Comparison of ENCODE assay signal across 17 cellular contexts in genomic region chr16:58421529-58421928, GRCh38. TPM values are rescaled to one million over a fixed set of nuclear protein-coding genes. Genes with fewer than 3 reads are reported as not detected.
DNase-seq lines count a peak whose midpoint lies in the region; ATAC-seq and TF ChIP-seq lines count a peak whose summit lies in the region.
"Had no signal": no experiment of that assay in that cellular context is flagged by ENCODE, and none has a peak within 500 bp of the region (broad histone marks: within the 10 kb centered on the region; RNA-seq: fewer than 3 reads in every experiment).

No MANE protein-coding gene starts in this region.

- peaks cover 22% of the 10 kb centered on the region for H3K4me1 ChIP-seq in BE2C
- H3K4me1 ChIP-seq in IMR-90 (ENCODE audit: control insufficient read depth, insufficient read depth, low read length): peaks cover 2% of the 10 kb centered on the region; the same call in 1 of the 2 replicates
- H3K4me1 ChIP-seq in right cardiac atrium (ENCODE audit: control insufficient read depth, insufficient read depth, low read length): no peaks in the 10 kb centered on the region
- H3K4me1 ChIP-seq: prostate gland had no signal

- H3K18ac ChIP-seq in IMR-90 (ENCODE audit: low read depth, low read length): no peak overlapping the region

- no TSS peak for BruUV-seq in IMR-90 (replicated peaks; lab: Mats Ljungman, UMichigan)

- H3K4ac ChIP-seq in IMR-90 (ENCODE audit: low read depth, low read length): no peak overlapping the region

- CTCF ChIA-PET in IMR-90 (lab: Yijun Ruan, JAX): no interaction called here

- no peak overlapping the region for H2AFZ ChIP-seq in IMR-90 (replicated peaks; ENCODE audit: low read length, poor library complexity)

- no peak overlapping the region for H2AK5ac ChIP-seq in IMR-90 (ENCODE audit: low read depth, low read length)

- H3K9me3 ChIP-seq in BE2C (no peaks in the 10 kb centered on the region), IMR-90 (ENCODE audit: control insufficient read depth, insufficient read depth, low read length) (no peaks in the 10 kb centered on the region), right cardiac atrium (ENCODE audit: control insufficient read depth, low read length) (no peaks in the 10 kb centered on the region)
- H3K9me3 ChIP-seq: mucosa of descending colon, prostate gland, SK-N-SH had no signal

- no peak overlapping the region for H4K91ac ChIP-seq in IMR-90 (ENCODE audit: insufficient read depth, low read depth, low read length)

- no peak overlapping the region for H3K23ac ChIP-seq in IMR-90 (ENCODE audit: low read depth, low read length)

- no peaks in the 10 kb centered on the region for H3K27me3 ChIP-seq in BE2C
- H3K27me3 ChIP-seq in IMR-90 (ENCODE audit: control insufficient read depth, insufficient read depth, low read length): peaks cover 5% of the 10 kb centered on the region; the same call in 1 of the 2 replicates
- H3K27me3 ChIP-seq in right cardiac atrium (ENCODE audit: control insufficient read depth, insufficient read depth): no peaks in the 10 kb centered on the region

- no peaks in the 10 kb centered on the region for H3K36me3 ChIP-seq in BE2C
- H3K36me3 ChIP-seq in IMR-90 (ENCODE audit: control insufficient read depth, insufficient read depth, low read length): no peaks in the 10 kb centered on the region
- H3K36me3 ChIP-seq: prostate gland had no signal

- H2AK9ac ChIP-seq in IMR-90 (replicated peaks; ENCODE audit: low read depth, low read length, poor library complexity): no peak overlapping the region

- H3K4me2 ChIP-seq in IMR-90 (ENCODE audit: low read depth, low read length): no peak overlapping the region
- H3K4me2 ChIP-seq: SK-N-SH had no signal

- H4K20me1 ChIP-seq in IMR-90 (ENCODE audit: insufficient read depth, low read length): no peaks in the 10 kb centered on the region

- POLR2A ChIA-PET in IMR-90 (lab: Charles Lee; ENCODE audit: unreplicated experiment): no interaction called here

- no peak for TF ChIP-seq POLR2A in IMR-90 (IDR thresholded peaks at IDR 0.05; ENCODE audit: low read depth, low read length)

- peak; percentile 37 for DNase-seq in BE2C
- peak; percentile 37 for DNase-seq in IMR-90
- peak; percentile 26 for DNase-seq in astrocyte of the spinal cord (ENCODE audit: low read depth, low spot score)
- peak in 2 of 3 donors; percentile 71 to 75 for DNase-seq in right cardiac atrium
- no peak for DNase-seq in NCI-H2227 treated with DMSO at 0.1 percent for 48 hours (lab: John Stamatoyannopoulos, UW)
- DNase-seq in NCI-H128 (lab: John Stamatoyannopoulos, UW; ENCODE audit: unreplicated experiment): no peak
- DNase-seq: AML-193; DMS53; mucosa of descending colon; NCI-H1436 treated with DMSO at 0.1 percent for 48 hours; SK-N-SH; stimulated activated CD4-positive, alpha-beta T cell treated with anti-CD3 and anti-CD28 coated beads, Interleukin-2, amount 100 ng/mL, for 48 hours had no signal

- H3K56ac ChIP-seq in IMR-90 (ENCODE audit: extremely low read depth, insufficient read depth, low read length): no peak overlapping the region

- no peak overlapping the region for H2BK15ac ChIP-seq in IMR-90 (ENCODE audit: low read depth, low read length)

- no peak overlapping the region for H2BK5ac ChIP-seq in IMR-90 (ENCODE audit: low read depth, low read length, poor library complexity, severe bottlenecking)

- dilution Hi-C loops in IMR-90 (cut with HindIII; ENCODE audit: low sequenced_read_pairs, unreplicated experiment): no loop called here

- TF ChIP-seq CTCF in BE2C (IDR thresholded peaks at IDR 0.05; ENCODE audit: low read depth, low read length): no peak
- TF ChIP-seq CTCF in IMR-90 (conservative IDR thresholded peaks at IDR 0.05; ENCODE audit: low read depth, low read length): no peak
- peak; percentile 6 for TF ChIP-seq CTCF in astrocyte of the spinal cord (IDR thresholded peaks at IDR 0.05; ENCODE audit: low read depth, low read length)

- peak overlapping the region; percentile 34 for H3K4me3 ChIP-seq in BE2C (ENCODE audit: low read depth, low read length)
- no peak overlapping the region for H3K4me3 ChIP-seq in IMR-90 (ENCODE audit: insufficient read depth, low read depth, low read length)
- no peak overlapping the region for H3K4me3 ChIP-seq in astrocyte of the spinal cord (ENCODE audit: low read depth, low read length)
- H3K4me3 ChIP-seq in right cardiac atrium (ENCODE audit: low read length): peak overlapping the region; percentile 37
- H3K4me3 ChIP-seq: mucosa of descending colon, prostate gland had no signal

- H3K14ac ChIP-seq in IMR-90 (replicated peaks; ENCODE audit: low read depth, low read length): no peak overlapping the region

- H4K5ac ChIP-seq in IMR-90 (ENCODE audit: low read depth, low read length): no peak overlapping the region

- H3K9me1 ChIP-seq in IMR-90 (ENCODE audit: insufficient read depth, low read length): no peaks in the 10 kb centered on the region

- H3K9ac ChIP-seq in IMR-90 (ENCODE audit: low read depth, low read length): no peak overlapping the region
- H3K9ac ChIP-seq: SK-N-SH had no signal

- H2BK20ac ChIP-seq in IMR-90 (ENCODE audit: low read depth, low read length): no peak overlapping the region

- in situ Hi-C loops in IMR-90 (cut with MboI; ENCODE audit: low sequenced_read_pairs): no loop called here
- in situ Hi-C loops in astrocyte of the spinal cord (cut with HindIII; ENCODE audit: low sequenced_read_pairs): no loop called here

- no peak overlapping the region for H2BK120ac ChIP-seq in IMR-90 (ENCODE audit: low read depth, low read length)

- WGBS in IMR-90 (ENCODE audit: extremely low coverage in 2 of 2, insufficient read length in 1 of 2), 2 experiments: 30% methylated on average over 2 of the region's 5 CpGs; no CpG with 5 or more reads in 1 of the 2 experiments
- 32% methylated on average over 5 of the region's 5 CpGs for WGBS in right cardiac atrium

- intact Hi-C loops in IMR-90 (cut with micrococcal nuclease) (no loop called here), right cardiac atrium (cut with DNase I) (no loop called here)

- no peak overlapping the region for H4K8ac ChIP-seq in IMR-90 (ENCODE audit: low read depth in 2 of 2, low read length in 2 of 2)

- no peak for TF ChIP-seq RAD21 in IMR-90 (IDR thresholded peaks at IDR 0.05; ENCODE audit: low read length)

- ATAC-seq in IMR-90 (ENCODE audit: low read depth) (no peak), right cardiac atrium (peak; percentile 22 to 25), HG02642 (IDR thresholded peaks at IDR 0.05; ENCODE audit: poor library complexity, unreplicated experiment) (no peak), GM18517 (IDR thresholded peaks at IDR 0.05; ENCODE audit: unreplicated experiment) (no peak)
- ATAC-seq: mucosa of descending colon; stimulated activated effector memory CD8-positive, alpha-beta T cell treated with anti-CD3 and anti-CD28 coated beads, Interleukin-12 subunit alpha, Interleukin-12 subunit beta, amount 100 ng/mL, for 72 hours had no signal

- H3K27ac ChIP-seq in IMR-90 (ENCODE audit: insufficient read depth, low read length) (no peak overlapping the region), right cardiac atrium (ENCODE audit: low read length) (peak overlapping the region; percentile 93)
- H3K27ac ChIP-seq: prostate gland, VCaP had no signal

- no peaks in the 10 kb centered on the region for H3K79me1 ChIP-seq in IMR-90 (ENCODE audit: low read depth in 1 of 2, low read length in 2 of 2)

TF ChIP-seq in IMR-90, 13 proteins besides CTCF, POLR2A, EP300 and RAD21:
- TF ChIP-seq CHD1 (IDR thresholded peaks at IDR 0.05; ENCODE audit: low read depth, low read length) (no peak), MAZ (IDR thresholded peaks at IDR 0.05; ENCODE audit: borderline replicate concordance, low read depth, low read length) (no peak), BHLHE40 (IDR thresholded peaks at IDR 0.05; ENCODE audit: low read depth, low read length) (no peak), RFX5 (IDR thresholded peaks at IDR 0.05; ENCODE audit: low read depth, low read length) (no peak), MXI1 (IDR thresholded peaks at IDR 0.05; ENCODE audit: borderline replicate concordance, low read depth, low read length) (no peak), ELK1 (IDR thresholded peaks at IDR 0.05; ENCODE audit: borderline replicate concordance, low read depth, low read length) (no peak), NFE2L2 (IDR thresholded peaks at IDR 0.05; ENCODE audit: low read depth, low read length) (no peak), SMC3 (IDR thresholded peaks at IDR 0.05; ENCODE audit: low read depth, low read length) (no peak), RCOR1 (IDR thresholded peaks at IDR 0.05; ENCODE audit: insufficient replicate concordance, low read length) (no peak), USF2 (IDR thresholded peaks at IDR 0.05; ENCODE audit: low read depth, low read length) (no peak), FOS (IDR thresholded peaks at IDR 0.05; ENCODE audit: low read depth, low read length) (no peak), CEBPB (IDR thresholded peaks at IDR 0.05; ENCODE audit: low read depth, low read length) (no peak), MAFK (IDR thresholded peaks at IDR 0.05; ENCODE audit: low read depth, low read length) (no peak)

RNA-seq across cellular contexts. Expression of gene GINS3, which starts 29.3 kb away (rescaled TPM):
- polyA plus RNA-seq in BE2C (2012; ENCODE audit: insufficient read depth, insufficient read length, low read depth): 14.4 TPM
- total RNA-seq in IMR-90 (2012; rRNA removed) (5.0 and 5.4 TPM in 2 replicates), right cardiac atrium (1 to 10 TPM; 6.3 to 8.0 (median 6.7) TPM)
- polyA plus RNA-seq in IMR-90 (2012; rRNA removed) (5.2 and 5.3 TPM in 2 replicates), right cardiac atrium (6.5 TPM)
- 2.4 and 2.7 TPM in 2 replicates for polyA plus RNA-seq in IMR-90 (2012; cell fraction: cytosol; rRNA removed)
- 1.4 and 2.9 TPM in 2 replicates for polyA plus RNA-seq in IMR-90 (2012; cell fraction: nucleus; rRNA removed; ENCODE audit: low replicate concordance)

Comparison
In these comparisons a context has a peak if more than half of its experiments do, and no peak if none do; other contexts are left out.
1. DNase-seq: peak in BE2C (single experiment), IMR-90 (single experiment), astrocyte of the spinal cord (single experiment) and right cardiac atrium (2 of 3); none in NCI-H2227 treated with DMSO at 0.1 percent for 48 hours (single experiment) and NCI-H128 (single experiment).
2. H3K4me3 ChIP-seq: peak in BE2C (single experiment) and right cardiac atrium (single experiment); none in IMR-90 (single experiment) and astrocyte of the spinal cord (single experiment).
3. ATAC-seq: peak in right cardiac atrium (2 of 2); none in IMR-90 (single experiment), HG02642 (single experiment) and GM18517 (single experiment).